Comparison of ENCODE assay signal across 11 cellular contexts in the genomic region with DNA sequence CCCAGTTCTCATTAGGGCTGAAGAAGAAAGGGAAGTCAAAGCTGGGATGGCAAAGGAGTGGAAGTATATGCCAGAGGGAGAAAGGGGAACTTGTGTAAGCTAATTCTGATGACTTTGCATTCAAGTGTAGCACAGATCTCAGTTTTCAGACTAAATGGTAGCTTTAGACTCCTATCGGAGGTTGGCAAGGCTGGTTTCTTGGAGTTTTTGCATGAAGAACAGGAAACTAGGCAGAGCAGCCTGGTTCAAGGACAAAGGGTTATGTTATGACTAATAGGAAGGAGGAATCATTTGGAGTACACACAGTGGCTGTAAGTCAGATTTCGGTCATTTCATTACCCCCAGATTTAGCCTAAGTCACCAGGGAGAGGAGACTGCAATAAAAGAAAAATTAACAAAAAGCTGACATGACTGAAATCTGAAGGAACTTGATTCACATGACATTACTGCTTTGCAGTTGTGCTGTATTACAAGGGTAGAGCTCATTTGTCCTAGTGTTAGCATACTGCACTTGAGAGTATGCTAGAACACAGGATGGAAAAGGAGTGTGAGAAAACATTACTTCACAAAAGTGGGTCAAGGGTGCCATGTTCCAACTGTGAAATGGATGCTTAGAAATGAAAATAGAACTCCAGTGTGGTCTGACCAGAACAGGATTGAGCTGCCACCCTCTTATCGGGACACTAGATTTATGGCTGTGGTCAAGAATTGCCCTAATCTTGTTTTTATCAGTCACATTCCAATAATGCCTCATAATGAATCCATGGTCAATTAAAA. TPM values are rescaled to one million over a fixed set of nuclear protein-coding genes. Genes with fewer than 3 reads are reported as not detected.
A peak's percentile ranks its signal among the peaks of the same experiment; 100 is the strongest.
DNase-seq lines count a peak whose midpoint lies in the region; ATAC-seq and TF ChIP-seq lines count a peak whose summit lies in the region.
"Had no signal": no experiment of that assay in that cellular context is flagged by ENCODE, and none has a peak within 500 bp of the region (broad histone marks: within the 10 kb centered on the region; RNA-seq: fewer than 3 reads in every experiment).

No MANE protein-coding gene starts in this region.

- no peaks in the 10 kb centered on the region for H3K36me3 ChIP-seq in lower lobe of right lung
- H3K36me3 ChIP-seq in upper lobe of right lung: no peaks in the 10 kb centered on the region

- ATAC-seq in lower lobe of right lung: peak; percentile 51 to 59
- peak; percentile 71 for ATAC-seq in upper lobe of right lung
- ATAC-seq in GM19397 (IDR thresholded peaks at IDR 0.05; ENCODE audit: unreplicated experiment): no peak
- no peak for ATAC-seq in GM18873 (IDR thresholded peaks at IDR 0.05; ENCODE audit: low FRiP score, unreplicated experiment)

- peak overlapping the region; percentile 52 for H3K27ac ChIP-seq in lower lobe of right lung
- peak overlapping the region; percentile 61 for H3K27ac ChIP-seq in upper lobe of right lung

- no peak overlapping the region for H3K4me3 Mint-ChIP-seq in activated naive CD8-positive, alpha-beta T cell treated with anti-CD3 and anti-CD28 coated beads for 36 hours
- H3K4me3 Mint-ChIP-seq: activated T-cell treated with anti-CD3 and anti-CD28 coated beads, Interleukin-2, amount 50 U/mL, for 24 hours; neural crest cell had no signal

- no peak for TF ChIP-seq CTCF in cardiac fibroblast (IDR thresholded peaks at IDR 0.05; ENCODE audit: low read depth, low read length)
- TF ChIP-seq CTCF in lower lobe of right lung (IDR thresholded peaks at IDR 0.05): no peak
- no peak for TF ChIP-seq CTCF in upper lobe of right lung (IDR thresholded peaks at IDR 0.05)

- H3K36me3 Mint-ChIP-seq in activated naive CD8-positive, alpha-beta T cell treated with anti-CD3 and anti-CD28 coated beads for 36 hours: peaks cover 7% of the 10 kb centered on the region

- peaks cover 12% of the 10 kb centered on the region for H3K27me3 Mint-ChIP-seq in activated naive CD8-positive, alpha-beta T cell treated with anti-CD3 and anti-CD28 coated beads for 36 hours

- H3K4me1 ChIP-seq in lower lobe of right lung (peaks cover 57% of the 10 kb centered on the region), upper lobe of right lung (peaks cover 45% of the 10 kb centered on the region)

- H3K27ac Mint-ChIP-seq in activated naive CD8-positive, alpha-beta T cell treated with anti-CD3 and anti-CD28 coated beads for 36 hours: no peak overlapping the region
- H3K27ac Mint-ChIP-seq: activated T-cell treated with anti-CD3 and anti-CD28 coated beads, Interleukin-2, amount 50 U/mL, for 24 hours had no signal

- peaks cover 1% of the 10 kb centered on the region for H3K4me1 Mint-ChIP-seq in activated naive CD8-positive, alpha-beta T cell treated with anti-CD3 and anti-CD28 coated beads for 36 hours

- H3K9me3 Mint-ChIP-seq in activated naive CD8-positive, alpha-beta T cell treated with anti-CD3 and anti-CD28 coated beads for 36 hours: peaks cover 2% of the 10 kb centered on the region
- H3K9me3 Mint-ChIP-seq: activated T-cell treated with anti-CD3 and anti-CD28 coated beads, Interleukin-2, amount 50 U/mL, for 24 hours; neural crest cell had no signal

- intact Hi-C loops in lower lobe of right lung (cut with DNase I) (no loop called here), upper lobe of right lung (cut with DNase I) (no loop called here)

- H3K27me3 ChIP-seq in lower lobe of right lung (ENCODE audit: low read depth) (no peaks in the 10 kb centered on the region), upper lobe of right lung (no peaks in the 10 kb centered on the region)

- no peaks in the 10 kb centered on the region for H3K9me3 ChIP-seq in lower lobe of right lung
- no peaks in the 10 kb centered on the region for H3K9me3 ChIP-seq in upper lobe of right lung

- H3K4me3 ChIP-seq in cardiac fibroblast (replicated peaks in 1 of 2; ENCODE audit: low read depth in 2 of 2, low read length in 2 of 2) (no peak overlapping the region), lower lobe of right lung (no peak overlapping the region), upper lobe of right lung (no peak overlapping the region)

- DNase-seq in NCI-H2196 (lab: John Stamatoyannopoulos, UW; ENCODE audit: unreplicated experiment) (peak; percentile 13), NCI-H2196 treated with DMSO at 0.1 percent for 48 hours (lab: John Stamatoyannopoulos, UW; ENCODE audit: unreplicated experiment) (no peak), cardiac fibroblast (ENCODE audit: low read depth in 2 of 2) (peak; percentile 72 to 74), lower lobe of right lung (no peak), upper lobe of right lung (no peak)
- DNase-seq in activated naive CD8-positive, alpha-beta T cell treated with anti-CD3 and anti-CD28 coated beads for 36 hours: no peak
- DNase-seq: activated T-cell treated with anti-CD3 and anti-CD28 coated beads, Interleukin-2, amount 50 U/mL, for 24 hours; NCI-H1105 treated with DMSO at 0.1 percent for 48 hours had no signal

RNA-seq across cellular contexts. Expression of a gene that starts 23.6 kb away (rescaled TPM):
- total RNA-seq in lower lobe of right lung: 19.5 TPM
- total RNA-seq in upper lobe of right lung: 24.5 TPM
- 1 to 10 TPM; 1.5 to 2.1 TPM for total RNA-seq in activated naive CD8-positive, alpha-beta T cell treated with anti-CD3 and anti-CD28 coated beads for 36 hours

RNA-seq across cellular contexts. Expression of a gene that starts 34.5 kb away (rescaled TPM):
- 41.3 TPM for total RNA-seq in lower lobe of right lung
- total RNA-seq in upper lobe of right lung: 38.5 TPM
- 1 to 10 TPM; 6.0 to 6.1 TPM for total RNA-seq in activated naive CD8-positive, alpha-beta T cell treated with anti-CD3 and anti-CD28 coated beads for 36 hours

Comparison
In these comparisons a context has a peak if more than half of its experiments do, and no peak if none do; other contexts are left out.
1. DNase-seq: peak in NCI-H2196 (single experiment) and cardiac fibroblast (2 of 2); none in NCI-H2196 treated with DMSO at 0.1 percent for 48 hours (single experiment), lower lobe of right lung (single experiment), upper lobe of right lung (single experiment) and activated naive CD8-positive, alpha-beta T cell treated with anti-CD3 and anti-CD28 coated beads for 36 hours (single experiment).
2. ATAC-seq: peak in lower lobe of right lung (2 of 2) and upper lobe of right lung (single experiment); none in GM19397 (single experiment) and GM18873 (single experiment).